17 cellular contexts compared by ENCODE assay signal in the genomic region with DNA sequence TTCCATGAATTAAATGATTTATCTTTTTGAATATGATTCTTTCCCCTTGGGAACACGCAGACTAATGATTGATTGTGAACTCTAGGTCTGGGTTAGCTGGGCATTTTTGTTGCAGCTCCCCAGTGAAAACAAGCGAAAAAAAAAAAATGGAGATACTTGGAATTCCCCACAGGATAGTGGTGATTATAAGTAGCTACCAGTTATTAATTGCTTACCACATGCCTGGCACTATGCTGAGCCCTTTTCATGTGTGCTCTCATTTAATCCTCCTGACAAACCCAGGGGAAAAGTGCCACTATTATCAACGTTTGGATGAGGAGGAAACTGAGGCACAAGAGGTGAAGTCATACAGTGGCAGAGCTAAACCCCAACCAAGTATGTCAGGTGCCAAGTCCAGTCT.
DNase-seq lines count a peak whose midpoint lies in the region; ATAC-seq and TF ChIP-seq lines count a peak whose summit lies in the region.
"Had no signal": no experiment of that assay in that cellular context is flagged by ENCODE, and none has a peak within 500 bp of the region (broad histone marks: within the 10 kb centered on the region; RNA-seq: fewer than 3 reads in every experiment).

No MANE protein-coding gene starts in this region.

- H3K27ac ChIP-seq in upper lobe of left lung = no peak overlapping the region
- H3K27ac ChIP-seq: HL-60 had no signal

- peak overlapping the region; percentile 2 for H3K27ac Mint-ChIP-seq in mesothelial cell of epicardium
- no peak overlapping the region for H3K27ac Mint-ChIP-seq in MCF 10A (ENCODE audit: low read depth, unreplicated experiment)
- H3K27ac Mint-ChIP-seq: B cell; CD4-positive, alpha-beta T cell; HFFc6 had no signal

- DNase-seq in EH (ENCODE audit: low read depth) (peak; percentile 21), islet precursor cell (peak; percentile 18), mesothelial cell of epicardium (ENCODE audit: low spot score in 2 of 2, unreplicated experiment in 2 of 2) (no peak), upper lobe of left lung (no peak), HK-2 (ENCODE audit: unreplicated experiment) (no peak), MCF 10A (ENCODE audit: unreplicated experiment) (no peak)
- DNase-seq: ACHN; C1 segment of cervical spinal cord; CD4-positive, alpha-beta T cell; DMS79; EL; HCEC 1CT; HFFc6 had no signal

- peaks cover 9% of the 10 kb centered on the region for H3K27me3 Mint-ChIP-seq in mesothelial cell of epicardium (ENCODE audit: low read depth)
- H3K27me3 Mint-ChIP-seq in MCF 10A (ENCODE audit: insufficient read depth, unreplicated experiment) = peaks cover 7% of the 10 kb centered on the region

- no peak for ATAC-seq in GM21390 (IDR thresholded peaks at IDR 0.05; ENCODE audit: unreplicated experiment)
- ATAC-seq in upper lobe of left lung (ENCODE audit: low FRiP score in 2 of 2) = no peak
- ATAC-seq: K562 had no signal

- CTCF ChIA-PET in MCF 10A (lab: Yijun Ruan, JAX) = interaction anchor here (0.6 to 7.1 kb wide), 4 partner anchors 14 to 1175 kb away, joined by 3 to 51 read pairs (median 8); no protein-coding TSS in a partner anchor

- H3K4me3 Mint-ChIP-seq in mesothelial cell of epicardium (no peak overlapping the region), MCF 10A (ENCODE audit: unreplicated experiment) (no peak overlapping the region)
- H3K4me3 Mint-ChIP-seq: B cell; CD4-positive, alpha-beta T cell; HFFc6 had no signal

- H3K4me3 ChIP-seq in upper lobe of left lung = no peak overlapping the region
- H3K4me3 ChIP-seq: K562 had no signal

- H3K36me3 Mint-ChIP-seq in mesothelial cell of epicardium = no peaks in the 10 kb centered on the region
- H3K36me3 Mint-ChIP-seq in MCF 10A (ENCODE audit: insufficient read depth, unreplicated experiment) = no peaks in the 10 kb centered on the region

- H3K9me3 ChIP-seq in upper lobe of left lung = no peaks in the 10 kb centered on the region

- 54 to 55% methylated on average over 3 of the region's 3 CpGs for WGBS in upper lobe of left lung, 2 donors

- TF ChIP-seq POLR2A in upper lobe of left lung (IDR thresholded peaks at IDR 0.05) = no peak

- no peaks in the 10 kb centered on the region for H3K36me3 ChIP-seq in upper lobe of left lung

- POLR2A ChIA-PET in MCF 10A (lab: Yijun Ruan, JAX) = no interaction called here

- no peak for TF ChIP-seq EP300 in upper lobe of left lung (IDR thresholded peaks at IDR 0.05)

- no TSS peak for BruUV-seq in MCF 10A (replicated peaks; lab: Mats Ljungman, UMichigan)

- intact Hi-C loops in MCF 10A (cut with micrococcal nuclease) = no loop called here

- H3K27me3 ChIP-seq in upper lobe of left lung = no peaks in the 10 kb centered on the region

- H3K4me1 ChIP-seq in upper lobe of left lung = no peaks in the 10 kb centered on the region

- TF ChIP-seq CTCF in mesothelial cell of epicardium (IDR thresholded peaks at IDR 0.05; ENCODE audit: unreplicated experiment) (no peak), upper lobe of left lung (IDR thresholded peaks at IDR 0.05) (no peak), MCF 10A (IDR thresholded peaks at IDR 0.05; ENCODE audit: unreplicated experiment) (no peak)

- H3K9me3 Mint-ChIP-seq in mesothelial cell of epicardium (peaks cover 4% of the 10 kb centered on the region), MCF 10A (ENCODE audit: unreplicated experiment) (no peaks in the 10 kb centered on the region)
- H3K9me3 Mint-ChIP-seq: CD4-positive, alpha-beta T cell had no signal

- H3K4me1 Mint-ChIP-seq in mesothelial cell of epicardium = peaks cover 13% of the 10 kb centered on the region
- H3K4me1 Mint-ChIP-seq in MCF 10A (ENCODE audit: insufficient read depth, unreplicated experiment) = no peaks in the 10 kb centered on the region
- H3K4me1 Mint-ChIP-seq: B cell had no signal

Comparison
In these comparisons a context has a peak if more than half of its experiments do, and no peak if none do; other contexts are left out.
1. DNase-seq: peak in EH (single experiment) and islet precursor cell (single experiment); none in mesothelial cell of epicardium (0 of 2), upper lobe of left lung (0 of 2), HK-2 (single experiment) and MCF 10A (single experiment).